25 cellular contexts compared by ENCODE assay signal in the genomic region with DNA sequence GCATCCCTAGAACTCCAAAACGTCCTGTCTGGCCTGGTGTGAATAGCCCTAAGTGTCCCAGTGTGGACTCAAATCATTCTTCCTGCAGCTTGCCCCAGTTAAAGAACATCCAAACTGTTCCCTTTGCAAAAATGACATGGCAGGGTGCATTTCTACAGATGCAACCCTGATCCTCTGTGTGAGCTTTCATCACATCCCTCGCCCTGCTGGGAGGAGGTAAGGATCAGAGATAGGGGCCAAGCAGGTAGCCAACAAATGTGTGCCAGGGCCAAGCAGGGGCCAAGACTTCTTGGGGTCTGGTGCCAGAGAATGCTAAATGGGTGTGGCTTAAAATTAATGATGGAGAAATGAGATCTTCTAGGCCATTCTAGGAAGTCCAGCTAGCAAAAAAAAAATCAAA. TPM values are rescaled to one million over a fixed set of nuclear protein-coding genes. Genes with fewer than 3 reads are reported as not detected.
DNase-seq lines count a peak whose midpoint lies in the region; ATAC-seq lines count a peak whose summit lies in the region.
"Had no signal": no experiment of that assay in that cellular context is flagged by ENCODE, and none has a peak within 500 bp of the region (broad histone marks: within the 10 kb centered on the region; RNA-seq: fewer than 3 reads in every experiment).

No MANE protein-coding gene starts in this region.

- peaks cover 93% of the 10 kb centered on the region for H3K36me3 Mint-ChIP-seq in activated T-cell treated with anti-CD3 and anti-CD28 coated beads, Interleukin-2, amount 50 U/mL, for 24 hours (ENCODE audit: low read depth)
- peaks cover 11 to 97% (median 41%) of the 10 kb centered on the region in 3 donors for H3K36me3 Mint-ChIP-seq in CD8-positive, alpha-beta memory T cell
- peaks cover 59% of the 10 kb centered on the region for H3K36me3 Mint-ChIP-seq in activated naive CD8-positive, alpha-beta T cell treated with anti-CD3 and anti-CD28 coated beads, Interleukin-2, amount 50 U/mL, for 24 hours (ENCODE audit: low read depth)
- H3K36me3 Mint-ChIP-seq in natural killer cell treated with Interleukin-12 subunit alpha and Interleukin-12 subunit beta and Interleukin-15 and Interleukin-18, amount 100 ng/mL, for 72 hours: peaks cover 7% of the 10 kb centered on the region

- H3K9me3 Mint-ChIP-seq in activated T-cell treated with anti-CD3 and anti-CD28 coated beads, Interleukin-2, amount 50 U/mL, for 24 hours: no peaks in the 10 kb centered on the region
- no peaks in the 10 kb centered on the region for H3K9me3 Mint-ChIP-seq in CD8-positive, alpha-beta memory T cell
- no peaks in the 10 kb centered on the region for H3K9me3 Mint-ChIP-seq in activated naive CD8-positive, alpha-beta T cell treated with anti-CD3 and anti-CD28 coated beads, Interleukin-2, amount 50 U/mL, for 24 hours
- no peaks in the 10 kb centered on the region for H3K9me3 Mint-ChIP-seq in natural killer cell treated with Interleukin-12 subunit alpha and Interleukin-12 subunit beta and Interleukin-15 and Interleukin-18, amount 100 ng/mL, for 72 hours
- H3K9me3 Mint-ChIP-seq: activated naive CD8-positive, alpha-beta T cell treated with anti-CD3 and anti-CD28 coated beads, Interleukin-2, amount 10 ng/mL, durations not matched to agents 7 days and 5 days; IgD-negative memory B cell had no signal

- no peaks in the 10 kb centered on the region for H3K27me3 ChIP-seq in CD8-positive, alpha-beta memory T cell (ENCODE audit: insufficient read depth, low read length, poor library complexity, severe bottlenecking)
- H3K27me3 ChIP-seq: gastroesophageal sphincter, left lung, transverse colon had no signal

- POLR2A ChIA-PET in CD8-positive, alpha-beta memory T cell (lab: Charles Lee): no interaction called here

- H3K4me3 Mint-ChIP-seq in activated T-cell treated with anti-CD3 and anti-CD28 coated beads, Interleukin-2, amount 50 U/mL, for 24 hours: no peak overlapping the region
- H3K4me3 Mint-ChIP-seq in CD8-positive, alpha-beta memory T cell: no peak overlapping the region
- no peak overlapping the region for H3K4me3 Mint-ChIP-seq in activated naive CD8-positive, alpha-beta T cell treated with anti-CD3 and anti-CD28 coated beads, Interleukin-2, amount 50 U/mL, for 24 hours
- H3K4me3 Mint-ChIP-seq in natural killer cell treated with Interleukin-12 subunit alpha and Interleukin-12 subunit beta and Interleukin-15 and Interleukin-18, amount 100 ng/mL, for 72 hours: no peak overlapping the region
- H3K4me3 Mint-ChIP-seq: activated naive CD8-positive, alpha-beta T cell treated with anti-CD3 and anti-CD28 coated beads, Interleukin-2, amount 10 ng/mL, durations not matched to agents 7 days and 5 days; IgD-negative memory B cell had no signal

- H3K4me3 ChIP-seq in CD8-positive, alpha-beta memory T cell (ENCODE audit: low read length): no peak overlapping the region
- H3K4me3 ChIP-seq: A549, gastroesophageal sphincter, left lung, PC-9, transverse colon had no signal

- no peak for ATAC-seq in activated naive CD8-positive, alpha-beta T cell treated with anti-CD3 and anti-CD28 coated beads, Interleukin-2, amount 50 U/mL, for 24 hours
- ATAC-seq in natural killer cell treated with Interleukin-12 subunit alpha and Interleukin-12 subunit beta and Interleukin-15 and Interleukin-18, amount 100 ng/mL, for 72 hours: no peak
- ATAC-seq in HG03378 (IDR thresholded peaks at IDR 0.05; ENCODE audit: unreplicated experiment) (no peak), HG03439 (IDR thresholded peaks at IDR 0.05; ENCODE audit: unreplicated experiment) (no peak), GM21619 (IDR thresholded peaks at IDR 0.05; ENCODE audit: unreplicated experiment) (no peak)
- ATAC-seq: A549, gastroesophageal sphincter, left lung, Right ventricle myocardium inferior had no signal

- H3K4me1 ChIP-seq in CD8-positive, alpha-beta memory T cell (ENCODE audit: insufficient read depth, low read length): no peaks in the 10 kb centered on the region
- H3K4me1 ChIP-seq: A549 had no signal

- no peak for DNase-seq in activated T-cell treated with anti-CD3 and anti-CD28 coated beads, Interleukin-2, amount 50 U/mL, for 24 hours
- no peak for DNase-seq in activated T-cell treated with anti-CD3 and anti-CD28 coated beads for 4 hours
- DNase-seq in CD8-positive, alpha-beta memory T cell: no peak
- no peak for DNase-seq in activated naive CD8-positive, alpha-beta T cell treated with anti-CD3 and anti-CD28 coated beads, Interleukin-2, amount 50 U/mL, for 24 hours
- DNase-seq in natural killer cell treated with Interleukin-12 subunit alpha and Interleukin-12 subunit beta and Interleukin-15 and Interleukin-18, amount 100 ng/mL, for 72 hours (ENCODE audit: low spot score): no peak
- DNase-seq: activated naive CD8-positive, alpha-beta T cell treated with anti-CD3 and anti-CD28 coated beads, Interleukin-2, amount 10 ng/mL, durations not matched to agents 7 days and 5 days; caudate nucleus; dermis blood vessel endothelial cell; hippocampal formation; left lung; NCI-H1048; NCI-H1694 treated with DMSO at 0.1 percent for 48 hours; NCI-H510A treated with DMSO at 0.1 percent for 48 hours; NK-92 treated with Interleukin-12 subunit alpha and Interleukin-12 subunit beta, amount 100 ng/mL, for 24 hours; PC-9; stimulated activated CD4-positive, alpha-beta T cell treated with anti-CD3 and anti-CD28 coated beads, Interleukin-15, amount 100 ng/mL, for 24 hours; T-helper 9 cell; transverse colon had no signal

- H3K36me3 ChIP-seq in CD8-positive, alpha-beta memory T cell (ENCODE audit: insufficient read depth, low read length): peaks cover 94% of the 10 kb centered on the region
- H3K36me3 ChIP-seq: transverse colon had no signal

- no peaks in the 10 kb centered on the region for H3K9me3 ChIP-seq in CD8-positive, alpha-beta memory T cell (ENCODE audit: low read length)
- H3K9me3 ChIP-seq: A549, gastroesophageal sphincter, left lung, transverse colon had no signal

- H3K27ac ChIP-seq in CD8-positive, alpha-beta memory T cell (ENCODE audit: low read depth, low read length): no peak overlapping the region
- H3K27ac ChIP-seq: A549, gastroesophageal sphincter, left lung, PC-9, transverse colon had no signal

- CTCF ChIA-PET in CD8-positive, alpha-beta memory T cell (lab: Charles Lee): interaction anchor here (1.0 to 1.8 kb wide), 5 partner anchors 11 to 94 kb away, joined by 3 to 6 read pairs (median 4); no protein-coding TSS in a partner anchor

- H3K27ac Mint-ChIP-seq in activated T-cell treated with anti-CD3 and anti-CD28 coated beads, Interleukin-2, amount 50 U/mL, for 24 hours: peak overlapping the region; percentile 42
- peak overlapping the region; percentile 19 to 87 (median 66) for H3K27ac Mint-ChIP-seq in CD8-positive, alpha-beta memory T cell
- peak overlapping the region; percentile 62 for H3K27ac Mint-ChIP-seq in activated naive CD8-positive, alpha-beta T cell treated with anti-CD3 and anti-CD28 coated beads, Interleukin-2, amount 50 U/mL, for 24 hours
- H3K27ac Mint-ChIP-seq in natural killer cell treated with Interleukin-12 subunit alpha and Interleukin-12 subunit beta and Interleukin-15 and Interleukin-18, amount 100 ng/mL, for 72 hours: peak overlapping the region; percentile 16 to 83
- H3K27ac Mint-ChIP-seq: activated naive CD8-positive, alpha-beta T cell treated with anti-CD3 and anti-CD28 coated beads, Interleukin-2, amount 10 ng/mL, durations not matched to agents 7 days and 5 days had no signal

- peaks cover 4% of the 10 kb centered on the region for H3K4me1 Mint-ChIP-seq in activated T-cell treated with anti-CD3 and anti-CD28 coated beads, Interleukin-2, amount 50 U/mL, for 24 hours (ENCODE audit: low read depth)
- peaks cover 7 to 18% (median 8%) of the 10 kb centered on the region in 3 donors for H3K4me1 Mint-ChIP-seq in CD8-positive, alpha-beta memory T cell
- H3K4me1 Mint-ChIP-seq in activated naive CD8-positive, alpha-beta T cell treated with anti-CD3 and anti-CD28 coated beads, Interleukin-2, amount 50 U/mL, for 24 hours: peaks cover 10% of the 10 kb centered on the region
- peaks cover 6 to 12% of the 10 kb centered on the region in 2 donors for H3K4me1 Mint-ChIP-seq in natural killer cell treated with Interleukin-12 subunit alpha and Interleukin-12 subunit beta and Interleukin-15 and Interleukin-18, amount 100 ng/mL, for 72 hours (ENCODE audit: low read depth in 2 of 2)
- H3K4me1 Mint-ChIP-seq: activated naive CD8-positive, alpha-beta T cell treated with anti-CD3 and anti-CD28 coated beads, Interleukin-2, amount 10 ng/mL, durations not matched to agents 7 days and 5 days had no signal

- no peaks in the 10 kb centered on the region for H3K27me3 Mint-ChIP-seq in activated T-cell treated with anti-CD3 and anti-CD28 coated beads, Interleukin-2, amount 50 U/mL, for 24 hours
- no peaks in the 10 kb centered on the region for H3K27me3 Mint-ChIP-seq in CD8-positive, alpha-beta memory T cell
- no peaks in the 10 kb centered on the region for H3K27me3 Mint-ChIP-seq in activated naive CD8-positive, alpha-beta T cell treated with anti-CD3 and anti-CD28 coated beads, Interleukin-2, amount 50 U/mL, for 24 hours
- H3K27me3 Mint-ChIP-seq in natural killer cell treated with Interleukin-12 subunit alpha and Interleukin-12 subunit beta and Interleukin-15 and Interleukin-18, amount 100 ng/mL, for 72 hours: no peaks in the 10 kb centered on the region
- H3K27me3 Mint-ChIP-seq: activated naive CD8-positive, alpha-beta T cell treated with anti-CD3 and anti-CD28 coated beads, Interleukin-2, amount 10 ng/mL, durations not matched to agents 7 days and 5 days; IgD-negative memory B cell had no signal

RNA-seq across cellular contexts. Expression of a gene that starts 27.1 kb away (rescaled TPM):
- total RNA-seq in CD8-positive, alpha-beta memory T cell: 10 to 100 TPM; 15.6 to 17.9 TPM
- 8.2 TPM for polyA plus RNA-seq in CD8-positive, alpha-beta memory T cell
- total RNA-seq in natural killer cell treated with Interleukin-12 subunit alpha and Interleukin-12 subunit beta and Interleukin-15 and Interleukin-18, amount 100 ng/mL, for 72 hours: 10 to 100 TPM; 15.3 to 25.6 TPM
